14 cellular contexts compared by ENCODE assay signal in genomic region chr7:130923930-130924329, GRCh38.
DNase-seq lines count a peak whose midpoint lies in the region; ATAC-seq, FAIRE-seq and TF ChIP-seq lines count a peak whose summit lies in the region.
"Had no signal": no experiment of that assay in that cellular context is flagged by ENCODE, and none has a peak within 500 bp of the region (broad histone marks: within the 10 kb centered on the region; RNA-seq: fewer than 3 reads in every experiment).

No MANE protein-coding gene starts in this region.

- H3K4ac ChIP-seq in H9 (ENCODE audit: low read depth, low read length) = no peak overlapping the region

- no peak overlapping the region for H3K18ac ChIP-seq in H9 (ENCODE audit: insufficient read length, low read depth, low read length)

- H3K27me3 ChIP-seq in H9 (ENCODE audit: insufficient read depth, low read length) = no peaks in the 10 kb centered on the region

- H3K4me2 ChIP-seq in A549 (peak overlapping the region; percentile 96), H9 (ENCODE audit: insufficient read depth, insufficient read length, low read length) (no peak overlapping the region)

- no peak overlapping the region for H2BK20ac ChIP-seq in H9 (ENCODE audit: low read depth, low read length, poor library complexity, severe bottlenecking)

- H2BK15ac ChIP-seq in H9 (ENCODE audit: low read depth, low read length) = no peak overlapping the region

- no peaks in the 10 kb centered on the region for H4K20me1 ChIP-seq in H9 (ENCODE audit: control insufficient read depth, insufficient read depth, insufficient read length)

- no peak overlapping the region for H2AK5ac ChIP-seq in H9 (ENCODE audit: insufficient read length, low read length)

- POLR2A ChIA-PET in A549 (lab: Yijun Ruan, JAX) = interaction anchor here (1.0 kb wide), 1 partner anchor 10 kb away, joined by 4 read pairs; no protein-coding TSS in a partner anchor
- POLR2A ChIA-PET in GM10248 (lab: Yijun Ruan, JAX) = no interaction called here

- H3K23ac ChIP-seq in H9 (ENCODE audit: insufficient read length, low read depth, low read length) = no peak overlapping the region

- H3K9me3 ChIP-seq in A549 (no peaks in the 10 kb centered on the region), H9 (ENCODE audit: control insufficient read depth, low read depth, low read length) (no peaks in the 10 kb centered on the region)
- H3K9me3 ChIP-seq: prostate gland had no signal

- H2BK12ac ChIP-seq in H9 (ENCODE audit: insufficient read length, low read depth, low read length) = no peak overlapping the region

- H3K4me1 ChIP-seq in A549 (peaks cover 100% of the 10 kb centered on the region), H9 (ENCODE audit: insufficient read depth, low read length) (no peaks in the 10 kb centered on the region; the same call in 1 of the 2 replicates)

- WGBS in A549 (ENCODE audit: missing lambda C conversion rate) = 67% methylated on average over 5 of the region's 5 CpGs
- WGBS in H9 (ENCODE audit: extremely low coverage, insufficient read length, low lambda C conversion rate) = no CpG with 5 or more reads among the region's 5 CpGs

- no peaks in the 10 kb centered on the region for H3K79me1 ChIP-seq in H9 (ENCODE audit: insufficient read depth, low read depth, low read length, poor library complexity, severe bottlenecking)

- no peak overlapping the region for H3K56ac ChIP-seq in H9 (ENCODE audit: insufficient read length, low read depth, low read length)

- no peak overlapping the region for H4K8ac ChIP-seq in H9 (replicated peaks; ENCODE audit: insufficient read length, low read depth, low read length)

- H3K27ac Mint-ChIP-seq in H9 = peak overlapping the region in 2 of 3 experiments; percentile 18 to 48; a peak in 1 of 7 replicates

- H4K5ac ChIP-seq in H9 (ENCODE audit: insufficient read length, low read depth, low read length) = no peak overlapping the region

- H3K23me2 ChIP-seq in H9 (ENCODE audit: insufficient read length, low read depth, low read length, poor library complexity, severe bottlenecking) = no peaks in the 10 kb centered on the region

- no peak for TF ChIP-seq POLR2A in A549 (IDR thresholded peaks at IDR 0.05; ENCODE audit: low read length)

- H3K4me3 Mint-ChIP-seq in H9 = no peak overlapping the region
- H3K4me3 Mint-ChIP-seq: activated T-helper 1 cell treated with anti-CD3 and anti-CD28 coated beads, Interleukin-12 subunit alpha, Interleukin-12 subunit beta, Interleukin-2, Interleukin-4 antibody, amounts not matched to agents 30 ng/mL and 10 ng/mL and 1 ng/mL, durations not matched to agents 14 hours and 24 hours and 36 hours had no signal

- no peak overlapping the region for H3K9ac ChIP-seq in H9 (ENCODE audit: extremely low read depth, insufficient read length, low read length)

- H3T11ph ChIP-seq in H9 (ENCODE audit: low read length) = no peak overlapping the region

- FAIRE-seq in A549 (lab: Jason Lieb, UNC) = no peak
- FAIRE-seq: GM19239 had no signal

- H3K14ac ChIP-seq in H9 (ENCODE audit: insufficient read depth, low read length) = peak overlapping the region; percentile 81; the same call in 1 of the 2 replicates

- peak in 1 of 2 experiments; percentile 3; a peak in 2 of 6 replicates for ATAC-seq in A549
- ATAC-seq in left lobe of liver = peak; percentile 11

- no peak overlapping the region for H2AFZ ChIP-seq in H9 (ENCODE audit: low read length)

- no peak for TF ChIP-seq RAD21 in A549 (conservative IDR thresholded peaks at IDR 0.05 in 1 of 2, IDR thresholded peaks at IDR 0.05 in 1 of 2)

- no peaks in the 10 kb centered on the region; the same call in 1 of the 2 replicates for H3K27me3 Mint-ChIP-seq in H9 (ENCODE audit: low read depth)

- no peaks in the 10 kb centered on the region for H3K36me3 Mint-ChIP-seq in H9 (ENCODE audit: insufficient read depth in 1 of 3, low read depth in 3 of 3)

- peak overlapping the region; percentile 85 to 88 for H3K27ac ChIP-seq in A549
- no peak overlapping the region for H3K27ac ChIP-seq in H9 (ENCODE audit: insufficient read length, low read depth, low read length)
- peak overlapping the region; percentile 58 for H3K27ac ChIP-seq in angular gyrus (ENCODE audit: low read depth, low read length)
- H3K27ac ChIP-seq: prostate gland had no signal

- no peak overlapping the region for H4K91ac ChIP-seq in H9 (ENCODE audit: insufficient read length, low read depth, low read length)

- no peak for TF ChIP-seq CTCF in A549 (IDR thresholded peaks at IDR 0.05)
- no peak for TF ChIP-seq CTCF in H9 (conservative IDR thresholded peaks at IDR 0.05)
- TF ChIP-seq CTCF in GM10248 (IDR thresholded peaks at IDR 0.05; ENCODE audit: control extremely low read depth, extremely low read depth, low read depth, missing control alignments) = no peak

- peaks cover 31 to 37% of the 10 kb centered on the region in 2 experiments for H3K4me1 Mint-ChIP-seq in H9

- no peaks in the 10 kb centered on the region for H3K79me2 ChIP-seq in H9 (ENCODE audit: insufficient read depth, low read length)

- DNase-seq in A549 (ENCODE audit: low read depth in 1 of 2, low spot score in 1 of 2) (no peak), H9 (no peak), left lobe of liver (ENCODE audit: low spot score) (no peak), GM03348 (ENCODE audit: low spot score) (no peak), medulla oblongata (ENCODE audit: extremely low spot score) (no peak), occipital lobe (lab: John Stamatoyannopoulos, UW) (no peak), GM10248 (ENCODE audit: extremely low spot score) (no peak)
- DNase-seq: activated CD4-positive, alpha-beta T cell treated with anti-CD3 and anti-CD28 coated beads for 1 hour; AML-193; stimulated activated CD4-positive, alpha-beta T cell treated with anti-CD3 and anti-CD28 coated beads, Interleukin-1b, Interleukin-23, amount 100 ng/mL, for 48 hours had no signal

- no peaks in the 10 kb centered on the region for H3K9me3 Mint-ChIP-seq in H9
- H3K9me3 Mint-ChIP-seq: activated T-helper 1 cell treated with anti-CD3 and anti-CD28 coated beads, Interleukin-12 subunit alpha, Interleukin-12 subunit beta, Interleukin-2, Interleukin-4 antibody, amounts not matched to agents 30 ng/mL and 10 ng/mL and 1 ng/mL, durations not matched to agents 14 hours and 24 hours and 36 hours had no signal

- TF ChIP-seq EP300 in A549 (IDR thresholded peaks at IDR 0.05) = no peak

- H2BK5ac ChIP-seq in H9 (ENCODE audit: insufficient read length, low read length) = no peak overlapping the region

- CTCF ChIA-PET in A549 (lab: Yijun Ruan, JAX) (interaction anchor here (0.7 to 4.7 kb wide), 5 partner anchors 13 to 58 kb away, joined by 3 to 45 read pairs (median 4); no protein-coding TSS in a partner anchor), GM10248 (lab: Yijun Ruan, JAX) (interaction anchor here (0.7 to 1.5 kb wide), 4 partner anchors 9 to 27 kb away, joined by 3 to 4 read pairs (median 4); no protein-coding TSS in a partner anchor)

- no peak overlapping the region for H3K4me3 ChIP-seq in A549
- H3K4me3 ChIP-seq: prostate gland had no signal

- H2BK120ac ChIP-seq in H9 (ENCODE audit: low read depth, low read length, poor library complexity, severe bottlenecking) = no peak overlapping the region

TF ChIP-seq in A549, 52 proteins besides CTCF, POLR2A, EP300 and RAD21:
- no peak for TF ChIP-seq ZC3H11A (IDR thresholded peaks at IDR 0.05)
- TF ChIP-seq BHLHE40 (IDR thresholded peaks at IDR 0.05; ENCODE audit: low read depth, low read length) = 0 out of 2 replicates have a peak, but pooled peaks have one; percentile 14
TF ChIP-seq in A549: peak in this region for 1.
